1 cellular context compared by ENCODE assay signal in the genomic region with DNA sequence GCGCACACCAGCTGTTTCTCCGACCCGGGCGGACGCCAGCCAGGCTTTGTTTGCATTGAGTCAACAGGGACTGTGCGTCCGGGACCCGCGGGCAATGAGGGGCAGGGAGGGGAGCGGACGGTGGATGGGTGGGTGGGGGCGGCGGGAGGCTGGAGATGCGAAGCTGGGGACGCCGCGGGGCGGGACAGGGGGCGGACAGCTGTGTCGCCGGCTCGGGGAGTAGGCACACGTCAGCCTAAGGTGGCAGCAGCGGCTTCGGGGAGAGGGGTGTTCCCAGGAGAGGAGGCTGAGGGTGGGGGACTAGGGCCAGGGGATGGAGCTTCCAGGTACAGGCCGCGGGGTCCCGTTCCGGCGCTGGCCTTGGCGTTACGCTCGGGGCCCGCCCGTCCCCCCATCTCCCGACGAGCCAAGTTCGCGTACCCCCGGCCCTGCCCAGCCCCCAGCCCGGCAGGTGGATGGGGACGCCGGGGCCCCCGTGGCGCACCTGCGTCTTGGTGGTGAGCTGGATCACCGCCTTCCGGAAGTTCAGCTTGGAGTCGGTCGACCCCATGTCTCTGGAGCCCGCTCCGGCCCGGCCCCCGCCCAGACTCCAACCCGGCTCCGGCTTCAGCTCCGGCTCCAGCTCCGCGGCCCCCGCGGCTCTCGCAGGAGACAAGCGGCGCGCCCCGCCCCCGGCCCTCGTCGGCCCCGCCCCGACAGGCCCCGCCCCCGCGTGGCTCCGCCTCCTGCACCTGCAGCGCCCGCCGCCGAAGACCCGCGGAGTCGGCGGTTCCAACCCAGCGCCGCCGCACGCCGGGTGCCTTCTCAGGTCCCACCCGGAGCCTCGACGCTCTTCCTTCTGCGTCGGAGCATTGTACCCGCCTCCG.
TF ChIP-seq lines count a peak whose summit lies in the region.

TSS of gene HID1 (minus strand) at position 653 of the 866 bp plus-strand sequence. CDS start at position 550, 103 bp downstream.

TF ChIP-seq in HepG2, 621 proteins besides CTCF, POLR2A, EP300 and RAD21 (continued from another document and continues in another):
- TF ChIP-seq, protein P1, sequence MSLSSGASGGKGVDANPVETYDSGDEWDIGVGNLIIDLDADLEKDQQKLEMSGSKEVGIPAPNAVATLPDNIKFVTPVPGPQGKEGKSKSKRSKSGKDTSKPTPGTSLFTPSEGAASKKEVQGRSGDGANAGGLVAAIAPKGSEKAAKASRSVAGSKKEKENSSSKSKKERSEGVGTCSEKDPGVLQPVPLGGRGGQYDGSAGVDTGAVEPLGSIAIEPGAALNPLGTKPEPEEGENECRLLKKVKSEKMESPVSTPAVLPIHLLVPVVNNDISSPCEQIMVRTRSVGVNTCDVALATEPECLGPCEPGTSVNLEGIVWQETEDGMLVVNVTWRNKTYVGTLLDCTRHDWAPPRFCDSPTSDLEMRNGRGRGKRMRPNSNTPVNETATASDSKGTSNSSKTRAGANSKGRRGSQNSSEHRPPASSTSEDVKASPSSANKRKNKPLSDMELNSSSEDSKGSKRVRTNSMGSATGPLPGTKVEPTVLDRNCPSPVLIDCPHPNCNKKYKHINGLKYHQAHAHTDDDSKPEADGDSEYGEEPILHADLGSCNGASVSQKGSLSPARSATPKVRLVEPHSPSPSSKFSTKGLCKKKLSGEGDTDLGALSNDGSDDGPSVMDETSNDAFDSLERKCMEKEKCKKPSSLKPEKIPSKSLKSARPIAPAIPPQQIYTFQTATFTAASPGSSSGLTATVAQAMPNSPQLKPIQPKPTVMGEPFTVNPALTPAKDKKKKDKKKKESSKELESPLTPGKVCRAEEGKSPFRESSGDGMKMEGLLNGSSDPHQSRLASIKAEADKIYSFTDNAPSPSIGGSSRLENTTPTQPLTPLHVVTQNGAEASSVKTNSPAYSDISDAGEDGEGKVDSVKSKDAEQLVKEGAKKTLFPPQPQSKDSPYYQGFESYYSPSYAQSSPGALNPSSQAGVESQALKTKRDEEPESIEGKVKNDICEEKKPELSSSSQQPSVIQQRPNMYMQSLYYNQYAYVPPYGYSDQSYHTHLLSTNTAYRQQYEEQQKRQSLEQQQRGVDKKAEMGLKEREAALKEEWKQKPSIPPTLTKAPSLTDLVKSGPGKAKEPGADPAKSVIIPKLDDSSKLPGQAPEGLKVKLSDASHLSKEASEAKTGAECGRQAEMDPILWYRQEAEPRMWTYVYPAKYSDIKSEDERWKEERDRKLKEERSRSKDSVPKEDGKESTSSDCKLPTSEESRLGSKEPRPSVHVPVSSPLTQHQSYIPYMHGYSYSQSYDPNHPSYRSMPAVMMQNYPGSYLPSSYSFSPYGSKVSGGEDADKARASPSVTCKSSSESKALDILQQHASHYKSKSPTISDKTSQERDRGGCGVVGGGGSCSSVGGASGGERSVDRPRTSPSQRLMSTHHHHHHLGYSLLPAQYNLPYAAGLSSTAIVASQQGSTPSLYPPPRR (CRISPR knock-in tag; IDR thresholded peaks at IDR 0.05; ENCODE audit: borderline replicate concordance) = peak; percentile 59; the same call in 1 of the 2 replicates
- peak; percentile 76; the same call in 1 of the 2 replicates for TF ChIP-seq ZNF280D (CRISPR knock-in tag; IDR thresholded peaks at IDR 0.05)
- TF ChIP-seq ZMYM3 (CRISPR knock-in tag; IDR thresholded peaks at IDR 0.05) = peak; percentile 70; the same call in 1 of the 2 replicates
- TF ChIP-seq ZNF788 (CRISPR knock-in tag; IDR thresholded peaks at IDR 0.05; ENCODE audit: borderline replicate concordance) = no peak
- 0 out of 2 replicates have a peak, but pooled peaks have one; percentile 5 for TF ChIP-seq CBFB (CRISPR knock-in tag; IDR thresholded peaks at IDR 0.05)
- TF ChIP-seq, protein P2, sequence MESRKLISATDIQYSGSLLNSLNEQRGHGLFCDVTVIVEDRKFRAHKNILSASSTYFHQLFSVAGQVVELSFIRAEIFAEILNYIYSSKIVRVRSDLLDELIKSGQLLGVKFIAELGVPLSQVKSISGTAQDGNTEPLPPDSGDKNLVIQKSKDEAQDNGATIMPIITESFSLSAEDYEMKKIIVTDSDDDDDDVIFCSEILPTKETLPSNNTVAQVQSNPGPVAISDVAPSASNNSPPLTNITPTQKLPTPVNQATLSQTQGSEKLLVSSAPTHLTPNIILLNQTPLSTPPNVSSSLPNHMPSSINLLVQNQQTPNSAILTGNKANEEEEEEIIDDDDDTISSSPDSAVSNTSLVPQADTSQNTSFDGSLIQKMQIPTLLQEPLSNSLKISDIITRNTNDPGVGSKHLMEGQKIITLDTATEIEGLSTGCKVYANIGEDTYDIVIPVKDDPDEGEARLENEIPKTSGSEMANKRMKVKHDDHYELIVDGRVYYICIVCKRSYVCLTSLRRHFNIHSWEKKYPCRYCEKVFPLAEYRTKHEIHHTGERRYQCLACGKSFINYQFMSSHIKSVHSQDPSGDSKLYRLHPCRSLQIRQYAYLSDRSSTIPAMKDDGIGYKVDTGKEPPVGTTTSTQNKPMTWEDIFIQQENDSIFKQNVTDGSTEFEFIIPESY (CRISPR knock-in tag; IDR thresholded peaks at IDR 0.05) = no peak; the same call in 1 of the 2 replicates
- TF ChIP-seq NCOA2 (CRISPR knock-in tag; IDR thresholded peaks at IDR 0.05) = no peak
- TF ChIP-seq, protein P3, sequence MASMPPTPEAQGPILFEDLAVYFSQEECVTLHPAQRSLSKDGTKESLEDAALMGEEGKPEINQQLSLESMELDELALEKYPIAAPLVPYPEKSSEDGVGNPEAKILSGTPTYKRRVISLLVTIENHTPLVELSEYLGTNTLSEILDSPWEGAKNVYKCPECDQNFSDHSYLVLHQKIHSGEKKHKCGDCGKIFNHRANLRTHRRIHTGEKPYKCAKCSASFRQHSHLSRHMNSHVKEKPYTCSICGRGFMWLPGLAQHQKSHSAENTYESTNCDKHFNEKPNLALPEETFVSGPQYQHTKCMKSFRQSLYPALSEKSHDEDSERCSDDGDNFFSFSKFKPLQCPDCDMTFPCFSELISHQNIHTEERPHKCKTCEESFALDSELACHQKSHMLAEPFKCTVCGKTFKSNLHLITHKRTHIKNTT (CRISPR knock-in tag; IDR thresholded peaks at IDR 0.05) = no peak
- TF ChIP-seq TBP (CRISPR knock-in tag; IDR thresholded peaks at IDR 0.05) = no peak
- TF ChIP-seq HNRNPL (IDR thresholded peaks at IDR 0.05; ENCODE audit: low read depth, low read length) = peak; percentile 93; the same call in 1 of the 2 replicates
- TF ChIP-seq SALL2 (CRISPR knock-in tag; IDR thresholded peaks at IDR 0.05) = peak; percentile 67; the same call in 1 of the 2 replicates
- TF ChIP-seq SMARCC2 (IDR thresholded peaks at IDR 0.05) = no peak
- TF ChIP-seq ZNF136 (CRISPR knock-in tag; IDR thresholded peaks at IDR 0.05; ENCODE audit: low read depth) = no peak
- TF ChIP-seq CENPBD1 (CRISPR knock-in tag; IDR thresholded peaks at IDR 0.05; ENCODE audit: borderline replicate concordance, low read depth) = no peak
- TF ChIP-seq, protein P4, sequence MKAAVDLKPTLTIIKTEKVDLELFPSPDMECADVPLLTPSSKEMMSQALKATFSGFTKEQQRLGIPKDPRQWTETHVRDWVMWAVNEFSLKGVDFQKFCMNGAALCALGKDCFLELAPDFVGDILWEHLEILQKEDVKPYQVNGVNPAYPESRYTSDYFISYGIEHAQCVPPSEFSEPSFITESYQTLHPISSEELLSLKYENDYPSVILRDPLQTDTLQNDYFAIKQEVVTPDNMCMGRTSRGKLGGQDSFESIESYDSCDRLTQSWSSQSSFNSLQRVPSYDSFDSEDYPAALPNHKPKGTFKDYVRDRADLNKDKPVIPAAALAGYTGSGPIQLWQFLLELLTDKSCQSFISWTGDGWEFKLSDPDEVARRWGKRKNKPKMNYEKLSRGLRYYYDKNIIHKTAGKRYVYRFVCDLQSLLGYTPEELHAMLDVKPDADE (CRISPR knock-in tag; IDR thresholded peaks at IDR 0.05) = peak; percentile 82
- TF ChIP-seq TCF12 (IDR thresholded peaks at IDR 0.05) = no peak
- no peak for TF ChIP-seq TCF12 (CRISPR knock-in tag; IDR thresholded peaks at IDR 0.05)
- no peak for TF ChIP-seq MIXL1 (CRISPR knock-in tag; IDR thresholded peaks at IDR 0.05)
- TF ChIP-seq ZNF124 (CRISPR knock-in tag; IDR thresholded peaks at IDR 0.05) = no peak
- no peak for TF ChIP-seq SKI (IDR thresholded peaks at IDR 0.05; ENCODE audit: partially characterized antibody)
- no peak for TF ChIP-seq ZNF598 (CRISPR knock-in tag; IDR thresholded peaks at IDR 0.05; ENCODE audit: borderline replicate concordance)
- TF ChIP-seq MXD1 (CRISPR knock-in tag; IDR thresholded peaks at IDR 0.05) = 0 out of 2 replicates have a peak, but pooled peaks have one; percentile 20
- TF ChIP-seq, protein P5, sequence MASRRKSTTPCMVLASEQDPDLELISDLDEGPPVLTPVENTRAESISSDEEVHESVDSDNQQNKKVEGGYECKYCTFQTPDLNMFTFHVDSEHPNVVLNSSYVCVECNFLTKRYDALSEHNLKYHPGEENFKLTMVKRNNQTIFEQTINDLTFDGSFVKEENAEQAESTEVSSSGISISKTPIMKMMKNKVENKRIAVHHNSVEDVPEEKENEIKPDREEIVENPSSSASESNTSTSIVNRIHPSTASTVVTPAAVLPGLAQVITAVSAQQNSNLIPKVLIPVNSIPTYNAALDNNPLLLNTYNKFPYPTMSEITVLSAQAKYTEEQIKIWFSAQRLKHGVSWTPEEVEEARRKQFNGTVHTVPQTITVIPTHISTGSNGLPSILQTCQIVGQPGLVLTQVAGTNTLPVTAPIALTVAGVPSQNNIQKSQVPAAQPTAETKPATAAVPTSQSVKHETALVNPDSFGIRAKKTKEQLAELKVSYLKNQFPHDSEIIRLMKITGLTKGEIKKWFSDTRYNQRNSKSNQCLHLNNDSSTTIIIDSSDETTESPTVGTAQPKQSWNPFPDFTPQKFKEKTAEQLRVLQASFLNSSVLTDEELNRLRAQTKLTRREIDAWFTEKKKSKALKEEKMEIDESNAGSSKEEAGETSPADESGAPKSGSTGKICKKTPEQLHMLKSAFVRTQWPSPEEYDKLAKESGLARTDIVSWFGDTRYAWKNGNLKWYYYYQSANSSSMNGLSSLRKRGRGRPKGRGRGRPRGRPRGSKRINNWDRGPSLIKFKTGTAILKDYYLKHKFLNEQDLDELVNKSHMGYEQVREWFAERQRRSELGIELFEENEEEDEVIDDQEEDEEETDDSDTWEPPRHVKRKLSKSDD (CRISPR knock-in tag; IDR thresholded peaks at IDR 0.05; ENCODE audit: low read depth) = 0 out of 2 replicates have a peak, but pooled peaks have one; percentile 42
- TF ChIP-seq ZMYM4 (CRISPR knock-in tag; IDR thresholded peaks at IDR 0.05) = peak; percentile 51; the same call in 1 of the 2 replicates
- 0 out of 2 replicates have a peak, but pooled peaks have one; percentile 43 for TF ChIP-seq HOXD1 (CRISPR knock-in tag; IDR thresholded peaks at IDR 0.05)
- TF ChIP-seq ZNF350 (CRISPR knock-in tag; IDR thresholded peaks at IDR 0.05; ENCODE audit: borderline replicate concordance, low read depth) = no peak
- TF ChIP-seq HOXA9 (CRISPR knock-in tag; IDR thresholded peaks at IDR 0.05; ENCODE audit: borderline replicate concordance) = no peak
- no peak for TF ChIP-seq AGO2 (optimal IDR thresholded peaks at IDR 0.05; ENCODE audit: low read depth, low read length)
- TF ChIP-seq ZNF501 (CRISPR knock-in tag; IDR thresholded peaks at IDR 0.05) = no peak
- TF ChIP-seq HNF4G (IDR thresholded peaks at IDR 0.05; ENCODE audit: borderline replicate concordance, low read depth, low read length) = no peak
- no peak for TF ChIP-seq HNF4G (CRISPR knock-in tag; IDR thresholded peaks at IDR 0.05; ENCODE audit: borderline replicate concordance, low read depth)
- TF ChIP-seq ARNTL (CRISPR knock-in tag; IDR thresholded peaks at IDR 0.05) = 0 out of 2 replicates have a peak, but pooled peaks have one; percentile 15
- TF ChIP-seq ZNF503 (CRISPR knock-in tag; IDR thresholded peaks at IDR 0.05) = no peak
- TF ChIP-seq FOXM1 (CRISPR knock-in tag; IDR thresholded peaks at IDR 0.05) = no peak
- no peak for TF ChIP-seq MAFK (conservative IDR thresholded peaks at IDR 0.05 in 1 of 2, IDR thresholded peaks at IDR 0.05 in 1 of 2; ENCODE audit: low read length in 2 of 2)
- TF ChIP-seq RXRB (CRISPR knock-in tag; IDR thresholded peaks at IDR 0.05; ENCODE audit: borderline replicate concordance) = peak; percentile 49; the same call in 1 of the 2 replicates
- TF ChIP-seq REXO4 (CRISPR knock-in tag; IDR thresholded peaks at IDR 0.05; ENCODE audit: borderline replicate concordance) = no peak
- no peak for TF ChIP-seq MIER2 (CRISPR knock-in tag; IDR thresholded peaks at IDR 0.05)
- TF ChIP-seq ZNF33B (CRISPR knock-in tag; IDR thresholded peaks at IDR 0.05) = no peak
